ENCODE assay signal across 10 cellular contexts in genomic region chr5:67006152-67006848, GRCh38.
DNase-seq lines count a peak whose midpoint lies in the region; ATAC-seq, FAIRE-seq and TF ChIP-seq lines count a peak whose summit lies in the region.
"Had no signal": no experiment of that assay in that cellular context is flagged by ENCODE, and none has a peak within 500 bp of the region (broad histone marks: within the 10 kb centered on the region; RNA-seq: fewer than 3 reads in every experiment).

No MANE protein-coding gene starts in this region.

- FAIRE-seq in HepG2 (lab: Jason Lieb, UNC) = no peak

- H3K27me3 ChIP-seq in HepG2 (ENCODE audit: control insufficient read depth in 1 of 2, insufficient read depth in 2 of 2, low read length in 2 of 2) = no peaks in the 10 kb centered on the region
- H3K27me3 ChIP-seq in right lobe of liver = no peaks in the 10 kb centered on the region
- no peaks in the 10 kb centered on the region for H3K27me3 ChIP-seq in muscle layer of colon (ENCODE audit: control insufficient read depth in 1 of 2, insufficient read depth in 2 of 2, low read length in 2 of 2)

- WGBS in HepG2 (ENCODE audit: low lambda C conversion rate) = 88% methylated on average over 5 of the region's 5 CpGs
- 40% methylated on average over 5 of the region's 5 CpGs for WGBS in right lobe of liver (ENCODE audit: insufficient coverage, low coverage, low lambda C conversion rate, missing lambda C conversion rate)

- peaks cover 11% of the 10 kb centered on the region for H3K27me3 Mint-ChIP-seq in brain

- H3K36me3 Mint-ChIP-seq in brain = no peaks in the 10 kb centered on the region

- no peaks in the 10 kb centered on the region for H3K9me3 ChIP-seq in HepG2 (ENCODE audit: low read length)
- H3K9me3 ChIP-seq in right lobe of liver = no peaks in the 10 kb centered on the region
- no peaks in the 10 kb centered on the region for H3K9me3 ChIP-seq in muscle layer of colon (ENCODE audit: low read length)
- H3K9me3 ChIP-seq: neutrophil had no signal

- BruUV-seq in HepG2 (replicated peaks; lab: Mats Ljungman, UMichigan) = no TSS peak

- peak overlapping the region; percentile 93 for H3K4me2 ChIP-seq in HepG2 (ENCODE audit: low read depth, low read length)

- no peak overlapping the region for H3K27ac ChIP-seq in HepG2 (ENCODE audit: extremely low read length, insufficient read depth, low read length)
- no peak overlapping the region for H3K27ac ChIP-seq in right lobe of liver
- H3K27ac ChIP-seq in muscle layer of colon (ENCODE audit: low read depth, low read length) = no peak overlapping the region
- H3K27ac ChIP-seq: neutrophil had no signal

- ATAC-seq in HepG2 (no peak), right lobe of liver (no peak), HG02970 (IDR thresholded peaks at IDR 0.05; ENCODE audit: low FRiP score, unreplicated experiment) (no peak)

- POLR2A ChIA-PET in HepG2 (lab: Yijun Ruan, JAX) = no interaction called here

- TF ChIP-seq POLR2A in HepG2 (IDR thresholded peaks at IDR 0.05; ENCODE audit: insufficient read depth in 1 of 2, low read depth in 2 of 2, low read length in 2 of 2) (no peak), right lobe of liver (IDR thresholded peaks at IDR 0.05) (no peak)

- DNase-seq in HepG2 (ENCODE audit: low spot score) (no peak), right lobe of liver (no peak), NCI-H2081 treated with DMSO at 0.1 percent for 48 hours (lab: John Stamatoyannopoulos, UW) (no peak), NCI-H526 treated with DMSO at 0.1 percent for 48 hours (lab: John Stamatoyannopoulos, UW) (no peak), SHP77 treated with DMSO at 0.1 percent for 48 hours (lab: John Stamatoyannopoulos, UW) (no peak)
- DNase-seq: head of caudate nucleus had no signal

- H3K4me3 Mint-ChIP-seq in brain = peak overlapping the region; percentile 18 to 96 (median 91)

- peaks cover 73% of the 10 kb centered on the region for H3K4me1 Mint-ChIP-seq in brain

- in situ Hi-C loops in HepG2 (cut with HindIII; ENCODE audit: extremely low pct_ligation_motif_present, low pct_unique_long_range_greater_than_20kb) = no loop called here

- H3K36me3 ChIP-seq in HepG2 (replicated peaks in 1 of 2; ENCODE audit: control insufficient read depth in 1 of 2, insufficient read depth in 2 of 2, low read length in 2 of 2) = no peaks in the 10 kb centered on the region
- H3K36me3 ChIP-seq in right lobe of liver = no peaks in the 10 kb centered on the region
- no peaks in the 10 kb centered on the region for H3K36me3 ChIP-seq in muscle layer of colon (ENCODE audit: insufficient read depth, low read length)
- H3K36me3 ChIP-seq: neutrophil had no signal

- no peak overlapping the region for H2AFZ ChIP-seq in HepG2 (ENCODE audit: low read length)

- intact Hi-C loops in HepG2 (cut with micrococcal nuclease; ENCODE audit: unreplicated experiment) = loop anchor here (5.0 kb wide), 1 partner anchor 136 kb away; no protein-coding TSS in a partner anchor
- intact Hi-C loops in right lobe of liver (cut with DNase I) = no loop called here

- H3K79me2 ChIP-seq in HepG2 (ENCODE audit: insufficient read depth, low read length) = peaks cover 25% of the 10 kb centered on the region

- H4K20me1 ChIP-seq in HepG2 (ENCODE audit: insufficient read depth, low read length) = no peaks in the 10 kb centered on the region

- H3K4me1 ChIP-seq in HepG2 (ENCODE audit: insufficient read depth, low read length) (peaks cover 84% of the 10 kb centered on the region), right lobe of liver (peaks cover 0 to 28% (median 9%) of the 10 kb centered on the region in 4 donors), muscle layer of colon (ENCODE audit: insufficient read depth, low read length) (peaks cover 46% of the 10 kb centered on the region)

- CTCF ChIA-PET in HepG2 (lab: Yijun Ruan, JAX; ENCODE audit: low intra/inter-chr PET ratio, low total read pairs) = no interaction called here

- no peak for TF ChIP-seq EP300 in HepG2 (IDR thresholded peaks at IDR 0.05; ENCODE audit: low read depth in 2 of 2, low read length in 2 of 2)
- no peak for TF ChIP-seq EP300 in HepG2 (CRISPR knock-in tag; IDR thresholded peaks at IDR 0.05; ENCODE audit: borderline replicate concordance)

- H3K4me3 ChIP-seq in HepG2 (replicated peaks in 1 of 3; ENCODE audit: insufficient read depth in 1 of 3, low read depth in 2 of 3, low read length in 3 of 3) (peak overlapping the region in 2 of 3 experiments; percentile 65 to 74; a peak in 3 of 6 replicates), right lobe of liver (peak overlapping the region in 1 of 3 donors; percentile 50), muscle layer of colon (ENCODE audit: low read depth in 1 of 2, low read length in 2 of 2) (peak overlapping the region in 1 of 2 donors; percentile 52)

- peak overlapping the region in 1 of 5 experiments; percentile 98 for H3K27ac Mint-ChIP-seq in brain

- TF ChIP-seq RAD21 in HepG2 (CRISPR knock-in tag; IDR thresholded peaks at IDR 0.05) = no peak

- no peaks in the 10 kb centered on the region for H3K9me3 Mint-ChIP-seq in brain

- no peak for TF ChIP-seq CTCF in HepG2 (CRISPR knock-in tag; IDR thresholded peaks at IDR 0.05)
- no peak for TF ChIP-seq CTCF in right lobe of liver (IDR thresholded peaks at IDR 0.05)
- TF ChIP-seq CTCF in brain (conservative IDR thresholded peaks at IDR 0.05) = no peak

- H3K9ac ChIP-seq in HepG2 (ENCODE audit: insufficient read depth, low read depth, low read length) (no peak overlapping the region), muscle layer of colon (ENCODE audit: low read length) (peak overlapping the region; percentile 5)

TF ChIP-seq in HepG2, 621 proteins besides CTCF, POLR2A, EP300 and RAD21 (continues in another document):
- TF ChIP-seq MLXIP (CRISPR knock-in tag; IDR thresholded peaks at IDR 0.05; ENCODE audit: borderline replicate concordance) (no peak), ZNF446 (CRISPR knock-in tag; IDR thresholded peaks at IDR 0.05) (no peak), USF2 (IDR thresholded peaks at IDR 0.05; ENCODE audit: low read depth, low read length) (no peak), USF2 (CRISPR knock-in tag; IDR thresholded peaks at IDR 0.05; ENCODE audit: borderline replicate concordance) (no peak), ZNF354B (CRISPR knock-in tag; IDR thresholded peaks at IDR 0.05) (no peak), HNRNPLL (IDR thresholded peaks at IDR 0.05; ENCODE audit: low read depth, low read length, poor library complexity, severe bottlenecking) (no peak), SMC3 (IDR thresholded peaks at IDR 0.05; ENCODE audit: low read length) (no peak), CBX5 (CRISPR knock-in tag; IDR thresholded peaks at IDR 0.05; ENCODE audit: borderline replicate concordance) (no peak)
